ENCODE assay signal across 8 cellular contexts in genomic region chr1:145995148-145995851, GRCh38. TPM values are rescaled to one million over a fixed set of nuclear protein-coding genes. Genes with fewer than 3 reads are reported as not detected.
DNase-seq lines count a peak whose midpoint lies in the region; ATAC-seq, FAIRE-seq and TF ChIP-seq lines count a peak whose summit lies in the region.

No MANE protein-coding gene starts in this region.

- peaks cover 47% of the 10 kb centered on the region for H3K4me1 Mint-ChIP-seq in endodermal cell

- no peak for TF ChIP-seq CTCF in Panc1 (IDR thresholded peaks at IDR 0.05)
- no peak for TF ChIP-seq CTCF in endodermal cell (conservative IDR thresholded peaks at IDR 0.05)
- TF ChIP-seq CTCF in ovary (IDR thresholded peaks at IDR 0.05): no peak

- peak overlapping the region; percentile 84 for H3K27ac ChIP-seq in Panc1 (ENCODE audit: low read length)
- no peak overlapping the region for H3K27ac ChIP-seq in endodermal cell (ENCODE audit: low read depth, low read length)
- peak overlapping the region; percentile 60 to 74 for H3K27ac ChIP-seq in ovary

- H3K9me3 ChIP-seq in ES-I3 (ENCODE audit: control insufficient read depth, insufficient read depth, low read length) (no peaks in the 10 kb centered on the region), Panc1 (ENCODE audit: control insufficient read depth, insufficient read depth, low read depth, low read length) (no peaks in the 10 kb centered on the region), endodermal cell (ENCODE audit: control insufficient read depth, low read length) (no peaks in the 10 kb centered on the region), ovary (no peaks in the 10 kb centered on the region)

- TF ChIP-seq POLR2A in ovary (IDR thresholded peaks at IDR 0.05) (no peak), GM12891 (IDR thresholded peaks at IDR 0.05; ENCODE audit: low read depth, low read length) (no peak)

- no peaks in the 10 kb centered on the region for H3K27me3 Mint-ChIP-seq in endodermal cell (ENCODE audit: insufficient read depth)

- H3K9ac ChIP-seq in ES-I3 (ENCODE audit: low read depth, low read length) (peak overlapping the region; percentile 99), endodermal cell (ENCODE audit: extremely low read depth, low read length, poor library complexity, severe bottlenecking) (peak overlapping the region; percentile 42)

- H3K4me1 ChIP-seq in ES-I3 (ENCODE audit: insufficient read depth, low read length): peaks cover 32% of the 10 kb centered on the region
- H3K4me1 ChIP-seq in Panc1 (ENCODE audit: control insufficient read depth, insufficient read depth, low read length): peaks cover 16% of the 10 kb centered on the region
- no peaks in the 10 kb centered on the region for H3K4me1 ChIP-seq in endodermal cell (ENCODE audit: control insufficient read depth, insufficient read depth, low read length)
- H3K4me1 ChIP-seq in ovary (ENCODE audit: insufficient read depth): peaks cover 12% of the 10 kb centered on the region

- no peak for FAIRE-seq in GM12891 (lab: Jason Lieb, UNC)

- DNase-seq in Panc1 (ENCODE audit: low read depth, low spot score) (no peak), endodermal cell (peak; percentile 30), ovary (no peak), kidney tubule cell (ENCODE audit: low spot score) (no peak), GM12891 (ENCODE audit: insufficient read length, low spot score) (no peak)
- DNase-seq in activated CD4-positive, alpha-beta T cell treated with anti-CD3 and anti-CD28 coated beads for 1 hour: no peak

- peak overlapping the region; percentile 87 for H3K4me3 Mint-ChIP-seq in endodermal cell

- H3K9me3 Mint-ChIP-seq in endodermal cell: no peaks in the 10 kb centered on the region

- 64 to 65% methylated on average over 4 to 8 of the region's 8 CpGs for WGBS in endodermal cell (ENCODE audit: insufficient coverage in 1 of 2, insufficient read length in 1 of 2), 2 experiments
- 2 to 4% (median 3%) methylated on average over 8 of the region's 8 CpGs for WGBS in ovary, 3 donors

- H3K27me3 ChIP-seq in Panc1 (ENCODE audit: control insufficient read depth, insufficient read depth, low read length) (no peaks in the 10 kb centered on the region; the same call in 1 of the 2 replicates), endodermal cell (ENCODE audit: control insufficient read depth, insufficient read depth, low read length, poor library complexity, severe bottlenecking) (no peaks in the 10 kb centered on the region), ovary (no peaks in the 10 kb centered on the region)

- no TSS peak for BruUV-seq in Panc1 (replicated peaks; lab: Mats Ljungman, UMichigan)

- intact Hi-C loops in Panc1 (cut with micrococcal nuclease; ENCODE audit: unreplicated experiment) (no loop called here), ovary (cut with DNase I) (no loop called here)

- CTCF ChIA-PET in Panc1 (lab: Charles Lee): no interaction called here

- TF ChIP-seq EP300 in ovary (IDR thresholded peaks at IDR 0.05): no peak

- POLR2A ChIA-PET in Panc1 (lab: Charles Lee): no interaction called here

- ATAC-seq in Panc1 (no peak), HG02588 (IDR thresholded peaks at IDR 0.05; ENCODE audit: unreplicated experiment) (no peak)

- in situ Hi-C loops in Panc1 (cut with HindIII; ENCODE audit: low pct_unique_long_range_greater_than_20kb, low sequenced_read_pairs): no loop called here

- H3K36me3 Mint-ChIP-seq in endodermal cell (ENCODE audit: low read depth): peaks cover 28% of the 10 kb centered on the region

- H3K36me3 ChIP-seq in ES-I3 (ENCODE audit: insufficient read depth, low read length): peaks cover 40% of the 10 kb centered on the region
- peaks cover 2% of the 10 kb centered on the region; the same call in 1 of the 2 replicates for H3K36me3 ChIP-seq in Panc1 (ENCODE audit: control insufficient read depth, insufficient read depth, low read length)
- peaks cover 6% of the 10 kb centered on the region for H3K36me3 ChIP-seq in endodermal cell (ENCODE audit: control insufficient read depth, insufficient read depth, low read length)
- H3K36me3 ChIP-seq in ovary: peaks cover 4% of the 10 kb centered on the region

- H3K27ac Mint-ChIP-seq in endodermal cell: no peak overlapping the region

- H3K4me3 ChIP-seq in Panc1 (ENCODE audit: low read depth in 2 of 2, low read length in 2 of 2) (peak overlapping the region; percentile 61 to 73), endodermal cell (ENCODE audit: low read length) (peak overlapping the region; percentile 83), ovary (peak overlapping the region; percentile 83)

TF ChIP-seq in GM12891, 5 proteins besides CTCF, POLR2A, EP300 and RAD21:
- TF ChIP-seq PAX5 (IDR thresholded peaks at IDR 0.05; ENCODE audit: insufficient read depth, low read length, severe bottlenecking) (no peak), TAF1 (IDR thresholded peaks at IDR 0.05; ENCODE audit: low read depth, low read length) (no peak), POLR2AphosphoS5 (IDR thresholded peaks at IDR 0.05; ENCODE audit: low read depth, low read length) (no peak; the same call in 1 of the 2 replicates), POU2F2 (IDR thresholded peaks at IDR 0.05; ENCODE audit: low read depth, low read length) (no peak), SPI1 (IDR thresholded peaks at IDR 0.05; ENCODE audit: low read depth, low read length) (no peak)

RNA-seq across cellular contexts. Expression of gene TXNIP, which starts 1.1 kb away (rescaled TPM):
- total RNA-seq in Panc1 (2021; ENCODE audit: unreplicated experiment): 15.2 TPM
- polyA plus RNA-seq in Panc1 (2012; ENCODE audit: insufficient read length): 21.1 TPM
- 10 to 100 TPM in 1 of 2 donors, 1 to 10 TPM in 1; 9.9 to 12.2 TPM for total RNA-seq in endodermal cell
- 6.0 TPM for polyA plus RNA-seq in endodermal cell (2013, experiment 1 of 2)
- polyA plus RNA-seq in endodermal cell (2013, experiment 2 of 2): 18.7 TPM
- total RNA-seq in ovary: 1,000 to 10,000 TPM in 1 of 7 donors, 100 to 1,000 TPM in 6; 335 to 1,406 (median 617) TPM
- polyA plus RNA-seq in ovary: 1,000 to 10,000 TPM in 1 of 2 donors, 100 to 1,000 TPM in 1; 570 to 1,154 TPM
- polyA plus RNA-seq in GM12891 (2012; ENCODE audit: low read depth, missing spikeins): 129 TPM

RNA-seq across cellular contexts. Expression of gene HJV, which starts 26.2 kb away (rescaled TPM):
- total RNA-seq in Panc1 (2021; ENCODE audit: unreplicated experiment) (not detected), endodermal cell (under 1 TPM; 0.13 to 0.15 TPM), ovary (not detected)
- not detected for polyA plus RNA-seq in Panc1 (2012; ENCODE audit: insufficient read length)
- not detected for polyA plus RNA-seq in endodermal cell (2013, experiment 1 of 2)
- polyA plus RNA-seq in endodermal cell (2013, experiment 2 of 2): not detected
- not detected for polyA plus RNA-seq in ovary
- not detected for polyA plus RNA-seq in GM12891 (2012; ENCODE audit: low read depth, missing spikeins)

RNA-seq across cellular contexts. Expression of gene POLR3GL, which starts 30.8 kb away (rescaled TPM):
- total RNA-seq in Panc1 (2021; ENCODE audit: unreplicated experiment) (14.9 TPM), endodermal cell (10 to 100 TPM; 10.2 to 13.8 TPM), ovary (10 to 100 TPM; 16.7 to 27.9 (median 23.4) TPM)
- 15.6 TPM for polyA plus RNA-seq in Panc1 (2012; ENCODE audit: insufficient read length)
- polyA plus RNA-seq in endodermal cell (2013, experiment 1 of 2): 23.7 TPM
- 20.4 TPM for polyA plus RNA-seq in endodermal cell (2013, experiment 2 of 2)
- 10 to 100 TPM; 40.6 to 51.4 TPM for polyA plus RNA-seq in ovary
- 28.2 TPM for polyA plus RNA-seq in GM12891 (2012; ENCODE audit: low read depth, missing spikeins)

RNA-seq across cellular contexts. Expression of gene ANKRD34A, which starts 30.9 kb away (rescaled TPM):
- total RNA-seq in Panc1 (2021; ENCODE audit: unreplicated experiment) (1.4 TPM), endodermal cell (1 to 10 TPM in 1 of 2 donors, under 1 TPM in 1; 0.55 to 1.4 TPM), ovary (1 to 10 TPM in 6 of 7 donors, under 1 TPM in 1; 0.48 to 5.2 (median 3.1) TPM)
- polyA plus RNA-seq in Panc1 (2012; ENCODE audit: insufficient read length): 2.9 TPM
- 0.64 TPM for polyA plus RNA-seq in endodermal cell (2013, experiment 1 of 2)
- 0.37 TPM for polyA plus RNA-seq in endodermal cell (2013, experiment 2 of 2)
- under 1 TPM; 0.50 to 0.62 TPM for polyA plus RNA-seq in ovary
- 1.5 TPM for polyA plus RNA-seq in GM12891 (2012; ENCODE audit: low read depth, missing spikeins)

RNA-seq across cellular contexts. Expression of gene LIX1L, which starts 37.5 kb away (rescaled TPM):
- total RNA-seq in Panc1 (2021; ENCODE audit: unreplicated experiment) (23.3 TPM), endodermal cell (10 to 100 TPM; 16.6 to 21.3 TPM), ovary (100 to 1,000 TPM in 1 of 7 donors, 10 to 100 TPM in 6; 37.9 to 102 (median 73.9) TPM)
- 8.6 TPM for polyA plus RNA-seq in Panc1 (2012; ENCODE audit: insufficient read length)
- polyA plus RNA-seq in endodermal cell (2013, experiment 1 of 2): 25.7 TPM
- 28.8 TPM for polyA plus RNA-seq in endodermal cell (2013, experiment 2 of 2)
- 10 to 100 TPM; 28.7 to 52.6 TPM for polyA plus RNA-seq in ovary
- polyA plus RNA-seq in GM12891 (2012; ENCODE audit: low read depth, missing spikeins): 6.1 TPM

Comparison
In these comparisons a context has a peak if more than half of its experiments do, and no peak if none do; other contexts are left out.
1. RNA of gene TXNIP, which starts 1.1 kb away (total RNA-seq): 335 to 1,406 TPM in ovary; 15.2 TPM in Panc1 (single experiment) and 9.9 to 12.2 TPM in endodermal cell; every median in the first group is over 10 times any median in the second.
2. Peak in every context shown above with its lines, with median percentiles within 50 percentile points of each other: H3K4me3 ChIP-seq.